In the genomic region with DNA sequence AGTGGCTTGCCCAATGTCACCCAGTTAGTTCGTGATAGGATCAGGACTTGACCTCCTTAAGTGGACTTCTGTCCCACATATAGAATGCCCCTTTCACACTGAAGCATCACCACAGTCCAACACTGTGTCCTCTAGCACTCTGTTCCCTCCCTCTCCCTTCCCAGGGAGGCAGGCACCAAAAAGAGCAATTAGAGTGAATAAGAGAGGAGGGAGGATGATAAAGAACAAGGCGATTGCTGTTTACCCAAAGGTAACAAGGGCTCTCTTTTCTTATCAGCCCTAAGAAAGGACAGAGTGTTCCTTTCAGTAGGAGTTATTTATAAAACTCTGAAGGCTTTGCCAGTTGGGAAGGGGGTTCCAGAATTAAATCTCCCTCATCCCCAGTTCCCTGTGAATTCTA, we compare ENCODE assay signal across 22 cellular contexts.
"Had no signal": no experiment of that assay in that cellular context is flagged by ENCODE, and none has a peak within 500 bp of the region (broad histone marks: within the 10 kb centered on the region; RNA-seq: fewer than 3 reads in every experiment).

No MANE protein-coding gene starts in this region.

- H3K9me3 Mint-ChIP-seq: activated CD4-positive, alpha-beta memory T cell treated with anti-CD3 and anti-CD28 coated beads, Interleukin-2, amount 10 ng/mL, durations not matched to agents 7 days and 5 days; natural killer cell; stimulated activated naive CD8-positive, alpha-beta T cell treated with anti-CD3 and anti-CD28 coated beads, Interleukin-15, Interleukin-2, amounts not matched to agents 100 ng/mL and 50 ng/mL, for 24 hours; type B pancreatic cell; WTC11 had no signal

- H3K27me3 ChIP-seq: body of pancreas, right atrium auricular region had no signal

- H3K4me3 ChIP-seq: body of pancreas, prostate gland, right atrium auricular region had no signal

- H3K36me3 Mint-ChIP-seq: immature natural killer cell, natural killer cell, type B pancreatic cell, WTC11 had no signal

- ATAC-seq: activated CD8-positive, alpha-beta memory T cell treated with anti-CD3 and anti-CD28 coated beads, Interleukin-2, amount 10 ng/mL, durations not matched to agents 7 days and 5 days; body of pancreas; natural killer cell; WTC11 had no signal

- H3K27me3 Mint-ChIP-seq: activated CD4-positive, alpha-beta memory T cell treated with anti-CD3 and anti-CD28 coated beads, Interleukin-2, amount 10 ng/mL, durations not matched to agents 7 days and 5 days; activated CD8-positive, alpha-beta memory T cell treated with anti-CD3 and anti-CD28 coated beads, Interleukin-2, amount 10 ng/mL, durations not matched to agents 7 days and 5 days; activated naive CD8-positive, alpha-beta T cell; stimulated activated naive CD8-positive, alpha-beta T cell treated with anti-CD3 and anti-CD28 coated beads, Interleukin-15, Interleukin-2, amounts not matched to agents 100 ng/mL and 50 ng/mL, for 24 hours; type B pancreatic cell had no signal

- H3K36me3 ChIP-seq: prostate gland, right atrium auricular region had no signal

- H3K27ac Mint-ChIP-seq: activated CD4-positive, alpha-beta memory T cell treated with anti-CD3 and anti-CD28 coated beads, Interleukin-2, amount 10 ng/mL, durations not matched to agents 7 days and 5 days; activated CD8-positive, alpha-beta memory T cell treated with anti-CD3 and anti-CD28 coated beads, Interleukin-2, amount 10 ng/mL, durations not matched to agents 7 days and 5 days; activated naive CD8-positive, alpha-beta T cell; natural killer cell; stimulated activated naive CD8-positive, alpha-beta T cell treated with anti-CD3 and anti-CD28 coated beads, Interleukin-15, Interleukin-2, amounts not matched to agents 100 ng/mL and 50 ng/mL, for 24 hours; type B pancreatic cell; WTC11 had no signal

- H3K4me1 Mint-ChIP-seq: activated CD4-positive, alpha-beta memory T cell treated with anti-CD3 and anti-CD28 coated beads, Interleukin-2, amount 10 ng/mL, durations not matched to agents 7 days and 5 days; activated CD8-positive, alpha-beta memory T cell treated with anti-CD3 and anti-CD28 coated beads, Interleukin-2, amount 10 ng/mL, durations not matched to agents 7 days and 5 days; immature natural killer cell; natural killer cell had no signal

- H3K4me1 ChIP-seq: body of pancreas, prostate gland, right atrium auricular region had no signal

- H3K27ac ChIP-seq: body of pancreas, prostate gland, right atrium auricular region had no signal

- H3K9me3 ChIP-seq: body of pancreas, prostate gland, right atrium auricular region, SK-N-SH had no signal

- H3K4me3 Mint-ChIP-seq: activated CD4-positive, alpha-beta memory T cell treated with anti-CD3 and anti-CD28 coated beads, Interleukin-2, amount 10 ng/mL, durations not matched to agents 7 days and 5 days; activated CD8-positive, alpha-beta memory T cell treated with anti-CD3 and anti-CD28 coated beads, Interleukin-2, amount 10 ng/mL, durations not matched to agents 7 days and 5 days; activated naive CD8-positive, alpha-beta T cell; immature natural killer cell; natural killer cell; stimulated activated naive CD8-positive, alpha-beta T cell treated with anti-CD3 and anti-CD28 coated beads, Interleukin-15, Interleukin-2, amounts not matched to agents 100 ng/mL and 50 ng/mL, for 24 hours; type B pancreatic cell; WTC11 had no signal

- FAIRE-seq: colon, frontal cortex had no signal

- DNase-seq: activated CD4-positive, alpha-beta memory T cell treated with anti-CD3 and anti-CD28 coated beads, Interleukin-2, amount 10 ng/mL, durations not matched to agents 7 days and 5 days; activated CD4-positive, alpha-beta T cell treated with anti-CD3 and anti-CD28 coated beads for 48 hours; activated CD8-positive, alpha-beta memory T cell treated with anti-CD3 and anti-CD28 coated beads, Interleukin-2, amount 10 ng/mL, durations not matched to agents 7 days and 5 days; amniotic stem cell; body of pancreas; central memory CD4-positive, alpha-beta T cell; erythroblast; head of caudate nucleus; immature natural killer cell; kidney glomerular epithelial cell; natural killer cell; occipital lobe; SK-N-SH; stimulated activated CD4-positive, alpha-beta T cell treated with anti-CD3 and anti-CD28 coated beads, Interleukin-2, amount 100 ng/mL, for 24 hours had no signal
